Comparison of ENCODE assay signal across 17 cellular contexts in genomic region chr17:4895121-4895520, GRCh38. TPM values are rescaled to one million over a fixed set of nuclear protein-coding genes. Genes with fewer than 3 reads are reported as not detected.
DNase-seq lines count a peak whose midpoint lies in the region; ATAC-seq and TF ChIP-seq lines count a peak whose summit lies in the region.
"Had no signal": no experiment of that assay in that cellular context is flagged by ENCODE, and none has a peak within 500 bp of the region (broad histone marks: within the 10 kb centered on the region; RNA-seq: fewer than 3 reads in every experiment).

No MANE protein-coding gene starts in this region.

- H3K27me3 ChIP-seq in endodermal cell (ENCODE audit: control insufficient read depth, insufficient read depth, low read length, poor library complexity, severe bottlenecking) (no peaks in the 10 kb centered on the region), uterus (peaks cover 0 to 1% of the 10 kb centered on the region in 2 donors)
- H3K27me3 ChIP-seq: BE2C had no signal

- TF ChIP-seq CTCF in GM10266 (IDR thresholded peaks at IDR 0.05; ENCODE audit: control insufficient read depth, insufficient read depth, low read depth, missing control alignments) (no peak), RWPE1 (conservative IDR thresholded peaks at IDR 0.05; ENCODE audit: low read depth) (no peak), endodermal cell (conservative IDR thresholded peaks at IDR 0.05) (no peak), nephron progenitor cell (IDR thresholded peaks at IDR 0.05) (no peak), uterus (IDR thresholded peaks at IDR 0.05) (no peak), lower leg skin (IDR thresholded peaks at IDR 0.05) (no peak)

- H3K4me3 Mint-ChIP-seq in endodermal cell = no peak overlapping the region
- no peak overlapping the region for H3K4me3 Mint-ChIP-seq in nephron progenitor cell
- H3K4me3 Mint-ChIP-seq: CD8-positive, alpha-beta T cell had no signal

- no peaks in the 10 kb centered on the region for H3K9me3 ChIP-seq in endodermal cell (ENCODE audit: control insufficient read depth, low read length)
- no peaks in the 10 kb centered on the region for H3K9me3 ChIP-seq in uterus
- H3K9me3 ChIP-seq: A549, BE2C, Caco-2 had no signal

- H3K27me3 Mint-ChIP-seq in endodermal cell (ENCODE audit: insufficient read depth) (peaks cover 7% of the 10 kb centered on the region), nephron progenitor cell (ENCODE audit: low read depth, poor library complexity) (peaks cover 11% of the 10 kb centered on the region)

- CTCF ChIA-PET in RWPE1 (lab: Yijun Ruan, JAX) = no interaction called here

- peak overlapping the region; percentile 1; the same call in 1 of the 2 replicates for H3K27ac ChIP-seq in RWPE1
- no peak overlapping the region for H3K27ac ChIP-seq in endodermal cell (ENCODE audit: low read depth, low read length)
- no peak overlapping the region for H3K27ac ChIP-seq in uterus
- H3K27ac ChIP-seq: A549, C4-2B had no signal

- TF ChIP-seq POLR2A in uterus (IDR thresholded peaks at IDR 0.05) (no peak), lower leg skin (IDR thresholded peaks at IDR 0.05) (no peak)

- ATAC-seq in HG02870 (IDR thresholded peaks at IDR 0.05; ENCODE audit: unreplicated experiment) = no peak
- ATAC-seq: CD8-positive, alpha-beta T cell had no signal

- H3K9ac ChIP-seq in endodermal cell (ENCODE audit: extremely low read depth, low read length, poor library complexity, severe bottlenecking) = no peak overlapping the region

- 94 to 98% methylated on average over 7 to 13 of the region's 13 CpGs for WGBS in endodermal cell (ENCODE audit: insufficient coverage in 1 of 2, insufficient read length in 1 of 2), 2 experiments
- 90 to 94% methylated on average over 5 to 13 of the region's 13 CpGs for WGBS in lower leg skin, 2 donors

- no peaks in the 10 kb centered on the region for H3K4me1 Mint-ChIP-seq in endodermal cell
- peaks cover 51% of the 10 kb centered on the region for H3K4me1 Mint-ChIP-seq in nephron progenitor cell

- H3K27ac Mint-ChIP-seq in endodermal cell (no peak overlapping the region), nephron progenitor cell (peak overlapping the region; percentile 64)
- H3K27ac Mint-ChIP-seq: CD8-positive, alpha-beta T cell had no signal

- H3K4me3 ChIP-seq in endodermal cell (ENCODE audit: low read length) = no peak overlapping the region
- no peak overlapping the region for H3K4me3 ChIP-seq in uterus
- H3K4me3 ChIP-seq in lower leg skin (ENCODE audit: low read depth, poor library complexity, severe bottlenecking) = no peak overlapping the region
- H3K4me3 ChIP-seq: A549 had no signal

- POLR2A ChIA-PET in RWPE1 (lab: Yijun Ruan, JAX; ENCODE audit: low non-redundant PET) = no interaction called here

- intact Hi-C loops in uterus (cut with DNase I; ENCODE audit: low total_unique reads) (loop anchor here (5.0 kb wide), 1 partner anchor 108 kb away; the partner anchor contains the start of genes GLTPD2 and VMO1), lower leg skin (cut with DNase I; ENCODE audit: low total_unique reads) (no loop called here)

- H3K4me1 ChIP-seq in endodermal cell (ENCODE audit: control insufficient read depth, insufficient read depth, low read length) (no peaks in the 10 kb centered on the region), uterus (no peaks in the 10 kb centered on the region)
- H3K4me1 ChIP-seq: A549, BE2C, Caco-2 had no signal

- H3K9me3 Mint-ChIP-seq in endodermal cell (no peaks in the 10 kb centered on the region), nephron progenitor cell (no peaks in the 10 kb centered on the region)
- H3K9me3 Mint-ChIP-seq: CD8-positive, alpha-beta T cell had no signal

- DNase-seq in GM10266 (ENCODE audit: extremely low spot score) (peak; percentile 8), RWPE1 (ENCODE audit: low spot score) (no peak), endodermal cell (peak; percentile 44), nephron progenitor cell (no peak), uterus (no peak), COLO829 (ENCODE audit: low spot score) (no peak), lower leg skin (ENCODE audit: low spot score in 2 of 2) (no peak)
- DNase-seq: BE2C; Caco-2; CD8-positive, alpha-beta T cell; DND-41; GDM1; KBM-7 had no signal

- H3K36me3 Mint-ChIP-seq in endodermal cell (ENCODE audit: low read depth) (peaks cover 26% of the 10 kb centered on the region), nephron progenitor cell (ENCODE audit: low read depth) (peaks cover 29% of the 10 kb centered on the region)

- peaks cover 38% of the 10 kb centered on the region for H3K36me3 ChIP-seq in endodermal cell (ENCODE audit: control insufficient read depth, insufficient read depth, low read length)
- H3K36me3 ChIP-seq in uterus = no peaks in the 10 kb centered on the region

RNA-seq across cellular contexts. Expression of gene C17orf107, which starts 4.2 kb away (rescaled TPM):
- total RNA-seq in endodermal cell = 1 to 10 TPM in 1 of 2 donors, under 1 TPM in 1; 0.82 to 4.8 TPM
- polyA plus RNA-seq in endodermal cell (2013, experiment 1 of 2) = 1.00 TPM
- polyA plus RNA-seq in endodermal cell (2013, experiment 2 of 2) = 0.62 TPM
- total RNA-seq in uterus = 1 to 10 TPM in 3 of 4 donors, not detected in 1; 2.9 to 6.6 (median 3.5) TPM
- 10 to 100 TPM in 2 of 4 donors, 1 to 10 TPM in 2; 7.0 to 13.4 (median 10.1) TPM for total RNA-seq in lower leg skin

RNA-seq across cellular contexts. Expression of gene CHRNE, which starts 7.8 kb away (rescaled TPM):
- total RNA-seq in endodermal cell (1 to 10 TPM in 1 of 2 donors, under 1 TPM in 1; 0.71 to 1.2 TPM), uterus (under 1 TPM in 2 of 4 donors, not detected in 2; 0.79 to 0.83 TPM), lower leg skin (1 to 10 TPM in 3 of 4 donors, under 1 TPM in 1; 0.53 to 5.2 (median 3.6) TPM)
- polyA plus RNA-seq in endodermal cell (2013, experiment 1 of 2) = 0.46 TPM
- polyA plus RNA-seq in endodermal cell (2013, experiment 2 of 2) = 0.33 TPM
- total RNA-seq: Caco-2 had no signal

RNA-seq across cellular contexts. Expression of gene GP1BA, which starts 37.0 kb away (rescaled TPM):
- total RNA-seq in endodermal cell (not detected), uterus (not detected), lower leg skin (not detected)
- not detected for polyA plus RNA-seq in endodermal cell (2013, experiment 1 of 2)
- not detected for polyA plus RNA-seq in endodermal cell (2013, experiment 2 of 2)
- total RNA-seq: Caco-2; CD8-positive, alpha-beta T cell had no signal
- polyA plus RNA-seq: A549, AG04450 had no signal

RNA-seq across cellular contexts. Expression of gene SLC25A11, which starts 44.7 kb away (rescaled TPM):
- total RNA-seq in endodermal cell (10 to 100 TPM; 59.9 to 76.9 TPM), uterus (10 to 100 TPM in 3 of 4 donors, 1 to 10 TPM in 1; 9.5 to 58.2 (median 42.9) TPM), lower leg skin (10 to 100 TPM; 35.5 to 87.7 (median 59.2) TPM)
- 63.1 TPM for polyA plus RNA-seq in endodermal cell (2013, experiment 1 of 2)
- polyA plus RNA-seq in endodermal cell (2013, experiment 2 of 2) = 59.5 TPM

RNA-seq across cellular contexts. Expression of gene RNF167, which starts 44.9 kb away (rescaled TPM):
- 100 to 1,000 TPM; 120 to 123 TPM for total RNA-seq in endodermal cell
- polyA plus RNA-seq in endodermal cell (2013, experiment 1 of 2) = 106 TPM
- 87.5 TPM for polyA plus RNA-seq in endodermal cell (2013, experiment 2 of 2)
- 100 to 1,000 TPM in 1 of 4 donors, 10 to 100 TPM in 3; 14.8 to 100 (median 53.1) TPM for total RNA-seq in uterus
- total RNA-seq in lower leg skin = 10 to 100 TPM; 66.3 to 95.4 (median 80.2) TPM

Comparison
In these comparisons a context has a peak if more than half of its experiments do, and no peak if none do; other contexts are left out.
1. DNase-seq: peak in GM10266 (single experiment) and endodermal cell (single experiment); none in RWPE1 (single experiment), nephron progenitor cell (single experiment), uterus (0 of 2), COLO829 (single experiment) and lower leg skin (0 of 2).